19 cellular contexts compared by ENCODE assay signal in the genomic region with DNA sequence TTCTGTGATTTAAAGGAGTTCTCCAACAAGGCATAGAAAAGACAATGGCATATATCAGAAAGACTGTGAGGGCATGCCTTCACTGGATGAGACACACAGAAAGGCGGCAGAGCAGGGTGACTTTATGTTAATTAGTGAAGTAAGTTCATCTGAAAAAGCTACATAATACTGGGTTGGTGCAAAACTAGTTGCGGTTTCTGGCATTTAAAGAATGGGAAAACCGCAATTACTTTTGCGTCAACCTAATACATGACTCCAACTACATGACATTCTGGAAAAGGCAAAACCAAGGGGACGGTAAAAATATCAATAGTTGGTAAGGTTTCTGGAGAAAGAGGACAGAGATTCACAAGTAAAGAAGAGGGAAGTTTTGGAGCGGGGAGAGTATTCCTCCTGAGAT. TPM values are rescaled to one million over a fixed set of nuclear protein-coding genes. Genes with fewer than 3 reads are reported as not detected.
DNase-seq lines count a peak whose midpoint lies in the region; ATAC-seq and TF ChIP-seq lines count a peak whose summit lies in the region.
"Had no signal": no experiment of that assay in that cellular context is flagged by ENCODE, and none has a peak within 500 bp of the region (broad histone marks: within the 10 kb centered on the region; RNA-seq: fewer than 3 reads in every experiment).

No MANE protein-coding gene starts in this region.

- H3K4me3 Mint-ChIP-seq in GM23338: no peak overlapping the region
- H3K4me3 Mint-ChIP-seq in osteocyte (ENCODE audit: unreplicated experiment): no peak overlapping the region
- H3K4me3 Mint-ChIP-seq: IgD-negative memory B cell had no signal

- intact Hi-C loops in esophagus squamous epithelium (cut with DNase I): no loop called here

- H3K36me3 Mint-ChIP-seq in GM23338 (ENCODE audit: low read depth) (no peaks in the 10 kb centered on the region), osteocyte (ENCODE audit: unreplicated experiment) (peaks cover 2% of the 10 kb centered on the region)

- no peak overlapping the region for H3K27ac Mint-ChIP-seq in GM23338
- H3K27ac Mint-ChIP-seq in osteocyte (ENCODE audit: unreplicated experiment): peak overlapping the region; percentile 1

- 67 to 68% methylated on average over 6 of the region's 6 CpGs for WGBS in esophagus squamous epithelium, 2 donors

- TF ChIP-seq POLR2A in esophagus squamous epithelium (IDR thresholded peaks at IDR 0.05): no peak

- no peak overlapping the region for H2AFZ ChIP-seq in GM23338

- no peak for ATAC-seq in GM23338
- ATAC-seq in omental fat pad (ENCODE audit: low FRiP score): no peak
- no peak for ATAC-seq in HG02973 (IDR thresholded peaks at IDR 0.05; ENCODE audit: unreplicated experiment)
- ATAC-seq: Panc1 had no signal

- peaks cover 6% of the 10 kb centered on the region; the same call in 2 of the 3 replicates for H3K4me1 Mint-ChIP-seq in GM23338
- peaks cover 14% of the 10 kb centered on the region for H3K4me1 Mint-ChIP-seq in osteocyte (ENCODE audit: unreplicated experiment)

- no peaks in the 10 kb centered on the region for H4K20me1 ChIP-seq in GM23338 (replicated peaks; ENCODE audit: insufficient read depth)

- H3K36me3 ChIP-seq in GM23338 (ENCODE audit: insufficient read depth) (no peaks in the 10 kb centered on the region), adipocyte (ENCODE audit: control insufficient read depth, insufficient read depth, low read length, severe bottlenecking) (no peaks in the 10 kb centered on the region), esophagus squamous epithelium (no peaks in the 10 kb centered on the region)

- TF ChIP-seq CTCF in GM23338 (conservative IDR thresholded peaks at IDR 0.05; ENCODE audit: low read depth in 2 of 2): no peak
- TF ChIP-seq CTCF in choroid plexus epithelial cell (conservative IDR thresholded peaks at IDR 0.05; ENCODE audit: low read depth, low read length): no peak
- no peak for TF ChIP-seq CTCF in osteocyte (IDR thresholded peaks at IDR 0.05)
- no peak for TF ChIP-seq CTCF in omental fat pad (IDR thresholded peaks at IDR 0.05)
- no peak for TF ChIP-seq CTCF in esophagus squamous epithelium (IDR thresholded peaks at IDR 0.05)

- no peak overlapping the region for H3K4me2 ChIP-seq in GM23338

- peaks cover 1% of the 10 kb centered on the region for H3K27me3 Mint-ChIP-seq in GM23338 (ENCODE audit: insufficient read depth, low read depth, poor library complexity)
- H3K27me3 Mint-ChIP-seq in osteocyte (ENCODE audit: unreplicated experiment): peaks cover 20% of the 10 kb centered on the region

- H3K4me3 ChIP-seq in GM23338 (no peak overlapping the region), adipocyte (ENCODE audit: low read length) (peak overlapping the region; percentile 2), choroid plexus epithelial cell (ENCODE audit: low read depth, low read length) (no peak overlapping the region), esophagus squamous epithelium (no peak overlapping the region)

- DNase-seq in GM23338 (ENCODE audit: low spot score) (peak; percentile 19), adipocyte (ENCODE audit: low read depth) (peak; percentile 13), choroid plexus epithelial cell (ENCODE audit: low read depth) (peak; percentile 16), osteocyte (ENCODE audit: extremely low spot score, unreplicated experiment) (no peak), omental fat pad (ENCODE audit: low spot score) (no peak), esophagus squamous epithelium (lab: John Stamatoyannopoulos, UW) (no peak), NOMO-1 (lab: John Stamatoyannopoulos, UW; ENCODE audit: unreplicated experiment in 2 of 2) (no peak)
- DNase-seq: C1 segment of cervical spinal cord, DMS153, H7, NCI-H1048, NCI-H146, NCI-H2227 treated with DMSO at 0.1 percent for 48 hours, NCI-H748 treated with DMSO at 0.1 percent for 48 hours, SHP77 treated with DMSO at 0.1 percent for 48 hours had no signal

- H3K4me1 ChIP-seq in GM23338 (ENCODE audit: insufficient read depth) (no peaks in the 10 kb centered on the region), adipocyte (ENCODE audit: control insufficient read depth, insufficient read depth, low read length) (peaks cover 5% of the 10 kb centered on the region), esophagus squamous epithelium (no peaks in the 10 kb centered on the region)

- H3K9me3 ChIP-seq in adipocyte (ENCODE audit: control insufficient read depth, low read length) (no peaks in the 10 kb centered on the region), esophagus squamous epithelium (no peaks in the 10 kb centered on the region)

- H3K27ac ChIP-seq in GM23338 (ENCODE audit: low read depth): no peak overlapping the region
- H3K27ac ChIP-seq in esophagus squamous epithelium: no peak overlapping the region

- peak overlapping the region; percentile 9 for H3K9ac ChIP-seq in adipocyte (ENCODE audit: low read length)

- H3K9me3 Mint-ChIP-seq in GM23338 (no peaks in the 10 kb centered on the region), osteocyte (ENCODE audit: unreplicated experiment) (no peaks in the 10 kb centered on the region)
- H3K9me3 Mint-ChIP-seq: IgD-negative memory B cell had no signal

- no peaks in the 10 kb centered on the region for H3K27me3 ChIP-seq in GM23338 (ENCODE audit: insufficient read depth)
- H3K27me3 ChIP-seq in adipocyte (replicated peaks; ENCODE audit: control insufficient read depth, insufficient read depth, low read length): no peaks in the 10 kb centered on the region
- peaks cover 0 to 27% (median 0%) of the 10 kb centered on the region in 4 donors for H3K27me3 ChIP-seq in esophagus squamous epithelium

- H3K9me2 ChIP-seq in GM23338 (ENCODE audit: insufficient read depth): no peaks in the 10 kb centered on the region

- no peaks in the 10 kb centered on the region for H3K79me2 ChIP-seq in GM23338 (replicated peaks; ENCODE audit: insufficient read depth)

- H3F3A ChIP-seq in GM23338 (replicated peaks; ENCODE audit: low read depth): no peaks in the 10 kb centered on the region

TF ChIP-seq in GM23338, 12 proteins besides CTCF, POLR2A, EP300 and RAD21 (continues in another document):
- no peak for TF ChIP-seq NANOG (IDR thresholded peaks at IDR 0.05; ENCODE audit: borderline replicate concordance)

RNA-seq across cellular contexts. Expression of a gene that starts 5.1 kb away (rescaled TPM):
- not detected in 2 replicates for total RNA-seq in GM23338 (2014; rRNA removed; shearing (Covaris generic))
- not detected in 2 replicates for polyA plus RNA-seq in GM23338 (2016; fragmentation: Nextera tagmentation; extraction: Ambion mirVana)
- total RNA-seq in osteocyte (not detected in 2 replicates), omental fat pad (not detected), esophagus squamous epithelium (not detected)
- total RNA-seq: HT-29 had no signal
- polyA plus RNA-seq: IgD-negative memory B cell had no signal

RNA-seq across cellular contexts. Expression of a gene that starts 36.6 kb away (rescaled TPM):
- total RNA-seq in GM23338 (2014; rRNA removed; shearing (Covaris generic)): 2.4 and 2.8 TPM in 2 replicates
- polyA plus RNA-seq in GM23338 (2016; fragmentation: Nextera tagmentation; extraction: Ambion mirVana): 4.6 and 6.3 TPM in 2 replicates
- total RNA-seq in osteocyte (0.62 and 1.4 TPM in 2 replicates), omental fat pad (1 to 10 TPM in 1 of 4 donors, under 1 TPM in 3; 0.32 to 1.4 (median 0.42) TPM), esophagus squamous epithelium (under 1 TPM in 2 of 4 donors, not detected in 2; 0.44 to 0.95 TPM)
- total RNA-seq: HT-29 had no signal

RNA-seq across cellular contexts. Expression of a gene that starts 55.1 kb away (rescaled TPM):
- 67.5 and 74.4 TPM in 2 replicates for total RNA-seq in GM23338 (2014; rRNA removed; shearing (Covaris generic))
- polyA plus RNA-seq in GM23338 (2016; fragmentation: Nextera tagmentation; extraction: Ambion mirVana): 19.5 TPM in 2 replicates
- total RNA-seq in osteocyte (42.0 and 45.4 TPM in 2 replicates), omental fat pad (10 to 100 TPM; 58.0 to 77.3 (median 75.3) TPM), esophagus squamous epithelium (100 to 1,000 TPM in 2 of 4 donors, 10 to 100 TPM in 2; 63.5 to 144 (median 95.4) TPM)

Comparison
In these comparisons a context has a peak if more than half of its experiments do, and no peak if none do; other contexts are left out.
1. DNase-seq: peak in GM23338 (single experiment), adipocyte (single experiment) and choroid plexus epithelial cell (single experiment); none in osteocyte (single experiment), omental fat pad (single experiment), esophagus squamous epithelium (single experiment) and NOMO-1 (0 of 2).